8 cellular contexts compared by ENCODE assay signal in the genomic region with DNA sequence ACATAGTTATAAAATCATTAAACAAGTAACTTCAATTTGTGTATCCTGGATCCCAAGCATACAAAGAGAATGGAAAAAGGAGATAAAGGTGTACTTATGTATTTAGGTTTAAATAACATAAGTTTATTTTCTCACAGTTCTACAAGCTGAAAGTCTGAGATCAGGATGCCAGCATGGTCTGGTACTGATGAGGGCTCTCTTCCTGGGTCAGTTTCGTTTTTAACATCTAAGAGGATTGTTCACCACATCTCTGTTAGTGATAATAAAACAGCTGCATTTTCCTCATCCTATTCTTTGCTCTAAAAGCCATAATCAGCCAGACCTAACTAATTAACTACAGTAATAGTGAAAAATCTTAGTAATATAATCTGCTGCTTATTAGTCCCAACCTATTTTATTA. TPM values are rescaled to one million over a fixed set of nuclear protein-coding genes. Genes with fewer than 3 reads are reported as not detected.
DNase-seq lines count a peak whose midpoint lies in the region; ATAC-seq and TF ChIP-seq lines count a peak whose summit lies in the region.

No MANE protein-coding gene starts in this region.

- TF ChIP-seq CTCF in fibroblast of lung (conservative IDR thresholded peaks at IDR 0.05 in 1 of 2, IDR thresholded peaks at IDR 0.05 in 1 of 2; ENCODE audit: low read depth in 1 of 2, low read length in 2 of 2) = no peak

- ATAC-seq in T-cell (replicated peaks in 1 of 4) (no peak), HG03139 (IDR thresholded peaks at IDR 0.05; ENCODE audit: unreplicated experiment) (no peak), GM21529 (IDR thresholded peaks at IDR 0.05; ENCODE audit: unreplicated experiment) (no peak), GM21737 (IDR thresholded peaks at IDR 0.05; ENCODE audit: unreplicated experiment) (no peak)

- H3K4me3 ChIP-seq in fibroblast of lung (replicated peaks in 1 of 4; ENCODE audit: control extremely low read depth in 1 of 4, insufficient read depth in 1 of 4, low read depth in 3 of 4, low read length in 4 of 4) (peak overlapping the region in 2 of 4 experiments; percentile 4 to 34), stomach smooth muscle (ENCODE audit: low read length in 2 of 2) (peak overlapping the region; percentile 44 to 95)

- peaks cover 64% of the 10 kb centered on the region for H3K4me1 Mint-ChIP-seq in activated naive CD4-positive, alpha-beta T cell treated with anti-CD3 and anti-CD28 coated beads, Interleukin-2, amount 10 ng/mL, durations not matched to agents 7 days and 5 days
- H3K4me1 Mint-ChIP-seq in activated naive CD4-positive, alpha-beta T cell treated with anti-CD3 and anti-CD28 coated beads for 36 hours (ENCODE audit: low read depth) = peaks cover 64% of the 10 kb centered on the region
- peaks cover 76 to 87% (median 77%) of the 10 kb centered on the region in 3 donors for H3K4me1 Mint-ChIP-seq in T-cell

- H3K9ac ChIP-seq in fibroblast of lung (ENCODE audit: insufficient read depth, low read length) (no peak overlapping the region), stomach smooth muscle (ENCODE audit: low read length in 2 of 2) (no peak overlapping the region)

- H3K36me3 Mint-ChIP-seq in activated naive CD4-positive, alpha-beta T cell treated with anti-CD3 and anti-CD28 coated beads, Interleukin-2, amount 10 ng/mL, durations not matched to agents 7 days and 5 days = peaks cover 70% of the 10 kb centered on the region
- H3K36me3 Mint-ChIP-seq in activated naive CD4-positive, alpha-beta T cell treated with anti-CD3 and anti-CD28 coated beads for 36 hours (ENCODE audit: low read depth) = peaks cover 21% of the 10 kb centered on the region
- peaks cover 41% of the 10 kb centered on the region for H3K36me3 Mint-ChIP-seq in T-cell

- intact Hi-C loops in activated naive CD4-positive, alpha-beta T cell treated with anti-CD3 and anti-CD28 coated beads for 36 hours (cut with micrococcal nuclease) = loop anchor here (5.0 kb wide), 1 partner anchor 40 kb away; no protein-coding TSS in a partner anchor

- CTCF ChIA-PET in activated naive CD4-positive, alpha-beta T cell treated with anti-CD3 and anti-CD28 coated beads, Interleukin-2, amount 10 ng/mL, durations not matched to agents 7 days and 5 days (lab: Charles Lee) = no interaction called here
- CTCF ChIA-PET in activated naive CD4-positive, alpha-beta T cell treated with anti-CD3 and anti-CD28 coated beads for 36 hours (lab: Charles Lee) = interaction anchor here (0.6 kb wide), 1 partner anchor 166 kb away, joined by 5 read pairs; no protein-coding TSS in a partner anchor
- CTCF ChIA-PET in T-cell (lab: Charles Lee) = interaction anchor here in 1 of 2 donors (0.5 kb wide), 1 partner anchor 115 kb away, joined by 4 read pairs; no protein-coding TSS in a partner anchor

- H3K4me2 ChIP-seq in fibroblast of lung (ENCODE audit: extremely low read depth, insufficient read depth, low read length) = peak overlapping the region; percentile 41

- H3K9me3 Mint-ChIP-seq in activated naive CD4-positive, alpha-beta T cell treated with anti-CD3 and anti-CD28 coated beads, Interleukin-2, amount 10 ng/mL, durations not matched to agents 7 days and 5 days = no peaks in the 10 kb centered on the region
- no peaks in the 10 kb centered on the region for H3K9me3 Mint-ChIP-seq in activated naive CD4-positive, alpha-beta T cell treated with anti-CD3 and anti-CD28 coated beads for 36 hours
- no peaks in the 10 kb centered on the region for H3K9me3 Mint-ChIP-seq in T-cell

- H3K36me3 ChIP-seq in fibroblast of lung (ENCODE audit: control insufficient read depth, insufficient read depth, low read length) = no peaks in the 10 kb centered on the region
- H3K36me3 ChIP-seq in stomach smooth muscle (ENCODE audit: control insufficient read depth in 2 of 2, insufficient read depth in 2 of 2, low read length in 2 of 2) = no peaks in the 10 kb centered on the region

- H3K9me3 ChIP-seq in fibroblast of lung (ENCODE audit: control insufficient read depth, insufficient read depth, low read depth, low read length) (no peaks in the 10 kb centered on the region), stomach smooth muscle (ENCODE audit: control insufficient read depth in 2 of 2, low read length in 2 of 2) (no peaks in the 10 kb centered on the region)

- POLR2A ChIA-PET in T-cell (lab: Charles Lee) = no interaction called here

- no peak for DNase-seq in activated naive CD4-positive, alpha-beta T cell treated with anti-CD3 and anti-CD28 coated beads, Interleukin-2, amount 10 ng/mL, durations not matched to agents 7 days and 5 days
- DNase-seq in activated naive CD4-positive, alpha-beta T cell treated with anti-CD3 and anti-CD28 coated beads for 36 hours = no peak
- DNase-seq in T-cell = no peak
- peak in 1 of 2 donors; percentile 27 for DNase-seq in fibroblast of lung (ENCODE audit: low read depth in 2 of 2)

- H3K79me2 ChIP-seq in fibroblast of lung (ENCODE audit: control insufficient read depth, insufficient read depth, low read length) = peaks cover 89% of the 10 kb centered on the region

- H2AFZ ChIP-seq in fibroblast of lung (ENCODE audit: low read length) = no peak overlapping the region

- peaks cover 4% of the 10 kb centered on the region for H3K4me1 ChIP-seq in fibroblast of lung (ENCODE audit: control insufficient read depth, extremely low read depth, insufficient read depth, low read length)
- peaks cover 5% of the 10 kb centered on the region for H3K4me1 ChIP-seq in stomach smooth muscle (ENCODE audit: control insufficient read depth, insufficient read depth, low read length)

- no peaks in the 10 kb centered on the region for H4K20me1 ChIP-seq in fibroblast of lung (ENCODE audit: control insufficient read depth, extremely low read depth, insufficient read depth, low read length)

- H3K4me3 Mint-ChIP-seq in activated naive CD4-positive, alpha-beta T cell treated with anti-CD3 and anti-CD28 coated beads, Interleukin-2, amount 10 ng/mL, durations not matched to agents 7 days and 5 days = peak overlapping the region; percentile 89
- H3K4me3 Mint-ChIP-seq in activated naive CD4-positive, alpha-beta T cell treated with anti-CD3 and anti-CD28 coated beads for 36 hours = no peak overlapping the region
- peak overlapping the region; percentile 44 to 85 (median 45) for H3K4me3 Mint-ChIP-seq in T-cell

- H3K27ac ChIP-seq in fibroblast of lung (ENCODE audit: insufficient read depth, low read length) = no peak overlapping the region
- H3K27ac ChIP-seq in stomach smooth muscle (ENCODE audit: low read length) = no peak overlapping the region

- H3K27me3 ChIP-seq in fibroblast of lung (ENCODE audit: control insufficient read depth, insufficient read depth, low read length) (no peaks in the 10 kb centered on the region), stomach smooth muscle (ENCODE audit: control insufficient read depth in 1 of 2, insufficient read depth in 2 of 2, low read length in 2 of 2) (no peaks in the 10 kb centered on the region)

- no peaks in the 10 kb centered on the region for H3K27me3 Mint-ChIP-seq in activated naive CD4-positive, alpha-beta T cell treated with anti-CD3 and anti-CD28 coated beads, Interleukin-2, amount 10 ng/mL, durations not matched to agents 7 days and 5 days
- no peaks in the 10 kb centered on the region for H3K27me3 Mint-ChIP-seq in activated naive CD4-positive, alpha-beta T cell treated with anti-CD3 and anti-CD28 coated beads for 36 hours (ENCODE audit: low read depth)
- H3K27me3 Mint-ChIP-seq in T-cell = no peaks in the 10 kb centered on the region

- H3K27ac Mint-ChIP-seq in activated naive CD4-positive, alpha-beta T cell treated with anti-CD3 and anti-CD28 coated beads, Interleukin-2, amount 10 ng/mL, durations not matched to agents 7 days and 5 days = no peak overlapping the region
- H3K27ac Mint-ChIP-seq in activated naive CD4-positive, alpha-beta T cell treated with anti-CD3 and anti-CD28 coated beads for 36 hours = no peak overlapping the region
- no peak overlapping the region for H3K27ac Mint-ChIP-seq in T-cell

RNA-seq across cellular contexts. Expression of a gene that starts 5.2 kb away (rescaled TPM):
- 1 to 10 TPM; 9.6 to 9.8 TPM for total RNA-seq in activated naive CD4-positive, alpha-beta T cell treated with anti-CD3 and anti-CD28 coated beads for 36 hours
- 10 to 100 TPM; 13.9 to 20.8 (median 18.5) TPM for total RNA-seq in T-cell
- 47.8 and 50.9 TPM in 2 replicates for total RNA-seq in fibroblast of lung
- polyA plus RNA-seq in fibroblast of lung = 28.0 and 49.3 TPM in 2 replicates
- polyA plus RNA-seq in fibroblast of lung (2012) = 17.1 and 31.6 TPM in 2 replicates
- polyA minus RNA-seq in fibroblast of lung (ENCODE audit: low replicate concordance) = 3.0 and 3.9 TPM in 2 replicates
